Comparison of ENCODE assay signal across 8 cellular contexts in the genomic region with DNA sequence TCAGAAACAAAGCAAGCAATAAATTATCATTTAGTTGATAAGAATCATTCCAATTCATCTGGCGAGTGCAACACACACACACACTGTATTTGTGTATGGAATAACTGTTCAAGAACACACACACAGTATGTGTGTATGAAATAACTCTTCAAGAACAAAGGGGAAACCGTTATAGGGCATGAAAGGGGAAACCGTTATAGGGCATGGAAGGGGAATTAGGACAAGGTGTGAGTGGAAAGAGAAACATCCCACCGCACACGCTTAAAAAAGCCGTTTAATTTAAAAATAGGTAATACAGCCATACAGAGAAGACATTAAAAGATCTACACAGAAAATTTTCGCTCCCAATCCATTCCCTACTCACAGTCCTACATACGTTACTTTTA. TPM values are rescaled to one million over a fixed set of nuclear protein-coding genes. Genes with fewer than 3 reads are reported as not detected.
A peak's percentile ranks its signal among the peaks of the same experiment; 100 is the strongest.
DNase-seq lines count a peak whose midpoint lies in the region; TF ChIP-seq lines count a peak whose summit lies in the region.

No MANE protein-coding gene starts in this region.

- peaks cover 1% of the 10 kb centered on the region for H3K36me3 Mint-ChIP-seq in IgD-negative memory B cell
- H3K36me3 Mint-ChIP-seq in chondrocyte (ENCODE audit: low read depth): peaks cover under 1% of the 10 kb centered on the region
- peaks cover 11% of the 10 kb centered on the region for H3K36me3 Mint-ChIP-seq in nephron progenitor cell (ENCODE audit: low read depth)

- no peaks in the 10 kb centered on the region for H3K9me3 Mint-ChIP-seq in IgD-negative memory B cell
- no peaks in the 10 kb centered on the region for H3K9me3 Mint-ChIP-seq in chondrocyte (ENCODE audit: low read depth)
- no peaks in the 10 kb centered on the region for H3K9me3 Mint-ChIP-seq in nephron progenitor cell

- H3K27ac Mint-ChIP-seq in IgD-negative memory B cell (peak overlapping the region; percentile 86 to 96 (median 88)), chondrocyte (ENCODE audit: unreplicated experiment) (peak overlapping the region; percentile 83), nephron progenitor cell (no peak overlapping the region)

- DNase-seq in GM12865 (ENCODE audit: low read depth) (no peak), chondrocyte (ENCODE audit: low spot score) (no peak), nephron progenitor cell (no peak), occipital lobe (lab: John Stamatoyannopoulos, UW) (no peak), NCI-H526 (lab: John Stamatoyannopoulos, UW) (no peak), NCI-H1436 (lab: John Stamatoyannopoulos, UW) (no peak), NCI-H524 (lab: John Stamatoyannopoulos, UW) (no peak)

- TF ChIP-seq CTCF in GM12865 (IDR thresholded peaks at IDR 0.05; ENCODE audit: insufficient read depth, low read depth, low read length, missing control alignments) (no peak), chondrocyte (IDR thresholded peaks at IDR 0.05) (no peak), nephron progenitor cell (IDR thresholded peaks at IDR 0.05) (no peak)

- H3K27me3 Mint-ChIP-seq in IgD-negative memory B cell (no peaks in the 10 kb centered on the region), chondrocyte (ENCODE audit: low read depth) (no peaks in the 10 kb centered on the region), nephron progenitor cell (ENCODE audit: low read depth, poor library complexity) (no peaks in the 10 kb centered on the region)

- H3K4me3 Mint-ChIP-seq in IgD-negative memory B cell: peak overlapping the region; percentile 91 to 95 (median 93)
- H3K4me3 Mint-ChIP-seq in chondrocyte (ENCODE audit: unreplicated experiment): peak overlapping the region; percentile 95
- H3K4me3 Mint-ChIP-seq in nephron progenitor cell: peak overlapping the region; percentile 95

- H3K4me1 Mint-ChIP-seq in IgD-negative memory B cell (peaks cover 19 to 24% (median 21%) of the 10 kb centered on the region in 3 donors), chondrocyte (ENCODE audit: low read depth) (peaks cover 31% of the 10 kb centered on the region), nephron progenitor cell (peaks cover 32% of the 10 kb centered on the region)

- peak overlapping the region; percentile 88 for H3K4me3 ChIP-seq in GM12865 (ENCODE audit: low read depth, low read length)

RNA-seq across cellular contexts. Expression of gene TSN, which starts 0.6 kb away (rescaled TPM):
- 65.8 TPM for polyA plus RNA-seq in IgD-negative memory B cell
- total RNA-seq in chondrocyte (51.1 to 61.6 TPM (median 57.1 TPM) in 3 replicates), occipital lobe (78.3 TPM)

RNA-seq across cellular contexts. Expression of gene NIFK, which starts 18.2 kb away (rescaled TPM):
- 72.4 TPM for polyA plus RNA-seq in IgD-negative memory B cell
- 35.5 to 40.5 TPM (median 39.8 TPM) in 3 replicates for total RNA-seq in chondrocyte
- total RNA-seq in occipital lobe: 51.6 TPM
